In genomic region chr2:26088038-26088643, GRCh38 we compare ENCODE assay signal across 8 cellular contexts. TPM values are rescaled to one million over a fixed set of nuclear protein-coding genes. Genes with fewer than 3 reads are reported as not detected.
DNase-seq lines count a peak whose midpoint lies in the region; ATAC-seq and TF ChIP-seq lines count a peak whose summit lies in the region.

No MANE protein-coding gene starts in this region.

- H3K4me3 ChIP-seq in epithelial cell of proximal tubule (ENCODE audit: low read depth, low read length), result no peak overlapping the region

- intact Hi-C loops in CD14-positive monocyte (cut with micrococcal nuclease), result no loop called here

- peak overlapping the region in 1 of 7 donors; percentile 69 for H3K27ac Mint-ChIP-seq in CD14-positive monocyte
- H3K27ac Mint-ChIP-seq in nephron progenitor cell, result peak overlapping the region; percentile 23

- peak; percentile 86 for TF ChIP-seq CTCF in CD14-positive monocyte (IDR thresholded peaks at IDR 0.05)
- peak; percentile 77 for TF ChIP-seq CTCF in epithelial cell of proximal tubule (conservative IDR thresholded peaks at IDR 0.05; ENCODE audit: low read depth, low read length)
- peak; percentile 76 for TF ChIP-seq CTCF in nephron progenitor cell (IDR thresholded peaks at IDR 0.05)

- H3K36me3 Mint-ChIP-seq in CD14-positive monocyte (peaks cover 17 to 27% of the 10 kb centered on the region in 2 donors), nephron progenitor cell (ENCODE audit: low read depth) (peaks cover 54% of the 10 kb centered on the region)

- H3K27me3 Mint-ChIP-seq in CD14-positive monocyte (ENCODE audit: low read depth in 3 of 3) (peaks cover 0 to 2% (median 0%) of the 10 kb centered on the region in 3 donors), nephron progenitor cell (ENCODE audit: low read depth, poor library complexity) (no peaks in the 10 kb centered on the region)

- H3K4me3 Mint-ChIP-seq in CD14-positive monocyte (no peak overlapping the region), nephron progenitor cell (no peak overlapping the region)

- H3K9me3 Mint-ChIP-seq in CD14-positive monocyte (no peaks in the 10 kb centered on the region), nephron progenitor cell (peaks cover 5% of the 10 kb centered on the region)

- no peak for DNase-seq in CD14-positive monocyte (ENCODE audit: low spot score)
- peak; percentile 44 for DNase-seq in RKO (ENCODE audit: low spot score)
- DNase-seq in epithelial cell of proximal tubule (ENCODE audit: low read depth), result no peak
- DNase-seq in nephron progenitor cell, result peak; percentile 7
- no peak for DNase-seq in occipital lobe (lab: John Stamatoyannopoulos, UW)
- no peak for DNase-seq in stimulated activated CD4-positive, alpha-beta T cell treated with anti-CD3 and anti-CD28 coated beads, Interleukin-2, amount 100 ng/mL, for 48 hours

- ATAC-seq in GM19035 (IDR thresholded peaks at IDR 0.05; ENCODE audit: unreplicated experiment) (peak; percentile 65), HG03097 (IDR thresholded peaks at IDR 0.05; ENCODE audit: low FRiP score, unreplicated experiment) (no peak)

- H3K4me1 Mint-ChIP-seq in CD14-positive monocyte, result peaks cover 61% of the 10 kb centered on the region
- peaks cover 12% of the 10 kb centered on the region for H3K4me1 Mint-ChIP-seq in nephron progenitor cell

RNA-seq across cellular contexts. Expression of gene RAB10, which starts 54.3 kb away (rescaled TPM):
- 100 to 1,000 TPM; 202 to 258 TPM for polyA plus RNA-seq in CD14-positive monocyte
- total RNA-seq in epithelial cell of proximal tubule (90.4 and 154 TPM in 2 replicates), occipital lobe (162 TPM)

Comparison
In these comparisons a context has a peak if more than half of its experiments do, and no peak if none do; other contexts are left out.
1. DNase-seq: peak in RKO (single experiment) and nephron progenitor cell (single experiment); none in CD14-positive monocyte (single experiment), epithelial cell of proximal tubule (single experiment), occipital lobe (single experiment) and stimulated activated CD4-positive, alpha-beta T cell treated with anti-CD3 and anti-CD28 coated beads, Interleukin-2, amount 100 ng/mL, for 48 hours (0 of 2).
2. Peak in every context shown above with its lines, with median percentiles within 50 percentile points of each other: CTCF ChIP-seq.